Comparison of ENCODE assay signal across 16 cellular contexts in the genomic region with DNA sequence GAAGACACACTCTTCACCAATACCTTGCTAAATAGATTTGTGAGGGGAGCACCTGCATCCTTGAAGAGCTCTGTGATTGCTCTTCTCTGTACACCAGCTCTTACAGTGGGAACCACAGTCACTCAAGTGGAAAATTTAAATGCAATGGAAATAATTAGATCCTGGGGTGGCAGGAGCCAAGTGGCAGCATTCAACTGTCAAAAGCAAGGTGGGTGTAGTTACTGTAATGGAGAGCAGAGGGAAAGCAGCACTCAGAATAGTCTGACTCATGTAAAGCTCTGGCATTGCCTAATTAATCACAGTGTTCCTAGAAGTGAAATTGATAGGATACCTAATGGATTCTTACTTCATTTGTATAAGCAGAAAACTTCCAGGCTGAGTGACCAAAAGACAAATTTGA.
DNase-seq lines count a peak whose midpoint lies in the region; ATAC-seq and TF ChIP-seq lines count a peak whose summit lies in the region.
"Had no signal": no experiment of that assay in that cellular context is flagged by ENCODE, and none has a peak within 500 bp of the region (broad histone marks: within the 10 kb centered on the region; RNA-seq: fewer than 3 reads in every experiment).

No MANE protein-coding gene starts in this region.

- no peak for ATAC-seq in GM19328 (IDR thresholded peaks at IDR 0.05; ENCODE audit: unreplicated experiment)
- ATAC-seq: stimulated activated effector memory CD8-positive, alpha-beta T cell treated with anti-CD3 and anti-CD28 coated beads, Interleukin-12 subunit alpha, Interleukin-12 subunit beta, amount 100 ng/mL, for 72 hours had no signal

- H3K4me3 Mint-ChIP-seq in Calu3 (ENCODE audit: low read depth, unreplicated experiment), result no peak overlapping the region
- H3K4me3 Mint-ChIP-seq in mesothelial cell of epicardium, result no peak overlapping the region
- H3K4me3 Mint-ChIP-seq: activated CD4-positive, alpha-beta memory T cell treated with anti-CD3 and anti-CD28 coated beads, Interleukin-2, amount 10 ng/mL, durations not matched to agents 7 days and 5 days; activated T-helper 1 cell treated with anti-CD3 and anti-CD28 coated beads, Interleukin-12 subunit alpha, Interleukin-12 subunit beta, Interleukin-2, Interleukin-4 antibody, amounts not matched to agents 30 ng/mL and 10 ng/mL and 1 ng/mL, durations not matched to agents 14 hours and 24 hours and 36 hours; stimulated activated effector memory CD8-positive, alpha-beta T cell treated with anti-CD3 and anti-CD28 coated beads, Interleukin-12 subunit alpha, Interleukin-12 subunit beta, amount 100 ng/mL, for 72 hours had no signal

- no peaks in the 10 kb centered on the region for H3K27me3 Mint-ChIP-seq in Calu3 (ENCODE audit: unreplicated experiment)
- no peaks in the 10 kb centered on the region for H3K27me3 Mint-ChIP-seq in mesothelial cell of epicardium (ENCODE audit: low read depth)
- H3K27me3 Mint-ChIP-seq: activated CD4-positive, alpha-beta memory T cell treated with anti-CD3 and anti-CD28 coated beads, Interleukin-2, amount 10 ng/mL, durations not matched to agents 7 days and 5 days had no signal

- intact Hi-C loops in head of caudate nucleus (cut with DNase I) (no loop called here), Calu3 (cut with micrococcal nuclease; ENCODE audit: unreplicated experiment) (no loop called here)

- H3K4me1 Mint-ChIP-seq in Calu3 (ENCODE audit: low read depth, unreplicated experiment) (peaks cover under 1% of the 10 kb centered on the region), mesothelial cell of epicardium (no peaks in the 10 kb centered on the region)
- H3K4me1 Mint-ChIP-seq: activated CD4-positive, alpha-beta memory T cell treated with anti-CD3 and anti-CD28 coated beads, Interleukin-2, amount 10 ng/mL, durations not matched to agents 7 days and 5 days; stimulated activated effector memory CD8-positive, alpha-beta T cell treated with anti-CD3 and anti-CD28 coated beads, Interleukin-12 subunit alpha, Interleukin-12 subunit beta, amount 100 ng/mL, for 72 hours had no signal

- no peak overlapping the region for H3K27ac Mint-ChIP-seq in Calu3 (ENCODE audit: unreplicated experiment)
- H3K27ac Mint-ChIP-seq in mesothelial cell of epicardium, result no peak overlapping the region
- H3K27ac Mint-ChIP-seq: activated CD4-positive, alpha-beta memory T cell treated with anti-CD3 and anti-CD28 coated beads, Interleukin-2, amount 10 ng/mL, durations not matched to agents 7 days and 5 days; activated T-helper 1 cell treated with anti-CD3 and anti-CD28 coated beads, Interleukin-12 subunit alpha, Interleukin-12 subunit beta, Interleukin-2, Interleukin-4 antibody, amounts not matched to agents 30 ng/mL and 10 ng/mL and 1 ng/mL, durations not matched to agents 14 hours and 24 hours and 36 hours; stimulated activated effector memory CD8-positive, alpha-beta T cell treated with anti-CD3 and anti-CD28 coated beads, Interleukin-12 subunit alpha, Interleukin-12 subunit beta, amount 100 ng/mL, for 72 hours had no signal

- no peaks in the 10 kb centered on the region for H3K36me3 Mint-ChIP-seq in Calu3 (ENCODE audit: insufficient read depth, unreplicated experiment)
- H3K36me3 Mint-ChIP-seq in mesothelial cell of epicardium, result no peaks in the 10 kb centered on the region
- H3K36me3 Mint-ChIP-seq: stimulated activated effector memory CD8-positive, alpha-beta T cell treated with anti-CD3 and anti-CD28 coated beads, Interleukin-12 subunit alpha, Interleukin-12 subunit beta, amount 100 ng/mL, for 72 hours had no signal

- TF ChIP-seq CTCF in Calu3 (IDR thresholded peaks at IDR 0.05; ENCODE audit: unreplicated experiment) (no peak), mesothelial cell of epicardium (IDR thresholded peaks at IDR 0.05; ENCODE audit: unreplicated experiment) (no peak)

- H3K9me3 Mint-ChIP-seq in Calu3 (ENCODE audit: low read depth, unreplicated experiment), result peaks cover 3% of the 10 kb centered on the region
- H3K9me3 Mint-ChIP-seq in mesothelial cell of epicardium, result peaks cover 13% of the 10 kb centered on the region
- H3K9me3 Mint-ChIP-seq: activated CD4-positive, alpha-beta memory T cell treated with anti-CD3 and anti-CD28 coated beads, Interleukin-2, amount 10 ng/mL, durations not matched to agents 7 days and 5 days; activated T-helper 1 cell treated with anti-CD3 and anti-CD28 coated beads, Interleukin-12 subunit alpha, Interleukin-12 subunit beta, Interleukin-2, Interleukin-4 antibody, amounts not matched to agents 30 ng/mL and 10 ng/mL and 1 ng/mL, durations not matched to agents 14 hours and 24 hours and 36 hours had no signal

- DNase-seq in COR-L47 (lab: John Stamatoyannopoulos, UW), result peak; percentile 73
- DNase-seq in NCI-H1417 treated with DMSO at 0.1 percent for 48 hours (lab: John Stamatoyannopoulos, UW), result peak; percentile 78
- peak; percentile 67 for DNase-seq in NCI-H69 (lab: John Stamatoyannopoulos, UW)
- DNase-seq in head of caudate nucleus, result peak in 36 of 42 donors; percentile 3 to 83 (median 40)
- no peak for DNase-seq in activated gamma-delta T cell (lab: John Stamatoyannopoulos, UW)
- no peak for DNase-seq in Calu3
- DNase-seq in mesothelial cell of epicardium (ENCODE audit: low spot score in 2 of 2, unreplicated experiment in 2 of 2), result no peak
- DNase-seq: activated CD4-positive, alpha-beta memory T cell treated with anti-CD3 and anti-CD28 coated beads, Interleukin-2, amount 10 ng/mL, durations not matched to agents 7 days and 5 days; adrenal gland; kidney; NCI-H1930; OCI-M1; upper lobe of left lung had no signal

- CTCF ChIA-PET in Calu3 (lab: Charles Lee), result no interaction called here

- no TSS peak for BruUV-seq in Calu3 (replicated peaks; lab: Mats Ljungman, UMichigan)

Comparison
In these comparisons a context has a peak if more than half of its experiments do, and no peak if none do; other contexts are left out.
1. DNase-seq: peak in COR-L47 (single experiment), NCI-H1417 treated with DMSO at 0.1 percent for 48 hours (single experiment), NCI-H69 (single experiment) and head of caudate nucleus (36 of 42); none in activated gamma-delta T cell (single experiment), Calu3 (single experiment) and mesothelial cell of epicardium (0 of 2).